In genomic region chr1:28506907-28507246, GRCh38 we compare ENCODE assay signal across 1 cellular context.
A peak's percentile ranks its signal among the peaks of the same experiment; 100 is the strongest.
TF ChIP-seq lines count a peak whose summit lies in the region.

No MANE protein-coding gene starts in this region.

TF ChIP-seq in K562, 482 proteins besides CTCF, POLR2A, EP300 and RAD21 (continued from another document):
- TF ChIP-seq CHD7 (IDR thresholded peaks at IDR 0.05; ENCODE audit: low read depth, low read length): no peak
- TF ChIP-seq CAMTA2 (CRISPR knock-in tag; conservative IDR thresholded peaks at IDR 0.05): no peak
- TF ChIP-seq RBFOX2 (IDR thresholded peaks at IDR 0.05; ENCODE audit: low read depth, low read length): no peak
- peak; percentile 37; the same call in 1 of the 2 replicates for TF ChIP-seq CREB5 (CRISPR knock-in tag; IDR thresholded peaks at IDR 0.05)
- TF ChIP-seq AFF1 (IDR thresholded peaks at IDR 0.05; ENCODE audit: low read depth in 1 of 2, partially characterized antibody in 2 of 2): peak; percentile 31 to 67
- TF ChIP-seq AFF4 (CRISPR knock-in tag; IDR thresholded peaks at IDR 0.05): 0 out of 2 replicates have a peak, but pooled peaks have one; percentile 83
